12 cellular contexts compared by ENCODE assay signal in the genomic region with DNA sequence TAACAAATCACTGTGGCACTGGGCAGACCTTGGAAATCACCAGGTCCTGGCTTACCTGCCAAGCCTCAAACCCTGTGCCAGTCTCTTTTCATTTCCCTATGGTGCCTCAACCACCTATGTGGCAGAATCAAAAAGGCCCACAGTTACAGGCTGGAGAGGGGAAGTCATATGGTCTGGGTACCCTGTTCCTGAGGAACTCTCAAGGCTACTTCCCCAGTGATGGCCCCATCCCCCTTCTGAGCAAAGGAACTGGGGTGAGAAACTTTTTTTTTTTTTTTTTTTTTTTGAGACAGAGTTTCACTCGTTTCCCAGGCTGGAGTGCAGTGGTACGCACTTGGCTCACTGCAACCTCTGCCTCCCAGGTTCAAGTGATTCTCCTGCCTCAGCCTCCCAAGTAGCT.
DNase-seq lines count a peak whose midpoint lies in the region; ATAC-seq and TF ChIP-seq lines count a peak whose summit lies in the region.
"Had no signal": no experiment of that assay in that cellular context is flagged by ENCODE, and none has a peak within 500 bp of the region (broad histone marks: within the 10 kb centered on the region; RNA-seq: fewer than 3 reads in every experiment).

No MANE protein-coding gene starts in this region.

- whole genome bisulfite sequencing in neuronal stem cell (ENCODE audit: extremely low coverage in 2 of 2, insufficient read length in 2 of 2, insufficient replicate concordance in 1 of 2), 2 donors, result no CpG with 5 or more reads among the region's 2 CpGs

- no peak overlapping the region for H3K4ac ChIP-seq in neuronal stem cell (ENCODE audit: low read length)

- no peak overlapping the region for H2BK120ac ChIP-seq in neuronal stem cell (ENCODE audit: low read depth, low read length)

- H4K91ac ChIP-seq in neuronal stem cell (ENCODE audit: low read depth, low read length, poor library complexity), result no peak overlapping the region

- H3K27ac ChIP-seq in AG04450 (ENCODE audit: low read depth, low read length), result peak overlapping the region; percentile 31
- no peak overlapping the region for H3K27ac ChIP-seq in neuronal stem cell (replicated peaks; ENCODE audit: low read length)

- no peaks in the 10 kb centered on the region for H3K27me3 ChIP-seq in AG04450 (ENCODE audit: control insufficient read depth, insufficient read depth, low read length)
- no peaks in the 10 kb centered on the region for H3K27me3 ChIP-seq in neuronal stem cell (ENCODE audit: control insufficient read depth in 3 of 3, insufficient read depth in 3 of 3, low read depth in 1 of 3, low read length in 3 of 3)

- no peak overlapping the region for H2BK15ac ChIP-seq in neuronal stem cell (ENCODE audit: low read length)

- DNase-seq in AG04450 (ENCODE audit: low read depth, low spot score) (no peak), MV-4-11 (lab: John Stamatoyannopoulos, UW) (peak; percentile 47), Right ventricle myocardium superior (no peak), pons (ENCODE audit: low spot score) (peak; percentile 73), RKO (ENCODE audit: low spot score) (no peak), amniotic stem cell (lab: John Stamatoyannopoulos, UW) (no peak), neuronal stem cell (ENCODE audit: low spot score) (no peak)
- DNase-seq: activated CD4-positive, alpha-beta T cell treated with anti-CD3 and anti-CD28 coated beads for 1 hour; activated effector memory CD4-positive, alpha-beta T cell treated with anti-CD3 and anti-CD28 coated beads, Interleukin-2, amount 50 U/mL, for 16 hours; NCI-H2171; SHP77 treated with DMSO at 0.1 percent for 48 hours had no signal

- peaks cover 40 to 96% of the 10 kb centered on the region in 2 donors for H3K36me3 ChIP-seq in neuronal stem cell (replicated peaks in 1 of 2; ENCODE audit: control insufficient read depth in 2 of 2, insufficient read depth in 2 of 2, low read length in 2 of 2)

- no peak overlapping the region for H3K14ac ChIP-seq in neuronal stem cell (ENCODE audit: low read length)

- no peak overlapping the region for H3K9ac ChIP-seq in neuronal stem cell (ENCODE audit: low read depth, low read length, poor library complexity)

- no peak overlapping the region for H2BK12ac ChIP-seq in neuronal stem cell (ENCODE audit: low read length)

- no peak for TF ChIP-seq CTCF in AG04450 (IDR thresholded peaks at IDR 0.05; ENCODE audit: low read depth, low read length)

- no peak overlapping the region for H3K18ac ChIP-seq in neuronal stem cell (ENCODE audit: low read length)

- POLR2A ChIA-PET in AG04450 (lab: Yijun Ruan, JAX), result interaction anchor here (0.7 kb wide), 3 partner anchors 9 to 304 kb away, joined by 5 to 12 read pairs (median 9); partner anchors contain the start of gene TRIP4

- no peak overlapping the region for H2AK5ac ChIP-seq in neuronal stem cell (ENCODE audit: low read depth, low read length)

- H3K4me3 ChIP-seq in AG04450 (ENCODE audit: low read depth, low read length) (no peak overlapping the region), neuronal stem cell (ENCODE audit: low read length in 2 of 2) (no peak overlapping the region)

- H2BK5ac ChIP-seq in neuronal stem cell (ENCODE audit: low read length), result no peak overlapping the region

- no peak overlapping the region for H4K8ac ChIP-seq in neuronal stem cell (ENCODE audit: low read depth, low read length)

- H3K4me1 ChIP-seq in neuronal stem cell (ENCODE audit: control insufficient read depth in 2 of 2, insufficient read depth in 1 of 2, low read depth in 1 of 2, low read length in 2 of 2), result peaks cover 0 to 4% of the 10 kb centered on the region in 2 donors

- CTCF ChIA-PET in AG04450 (lab: Charles Lee), result interaction anchor here (1.3 to 10.5 kb wide), 2 partner anchors 36 to 37 kb away, joined by 6 to 201 read pairs; no protein-coding TSS in a partner anchor

- no peak overlapping the region for H2AFZ ChIP-seq in neuronal stem cell (ENCODE audit: low read length)

- intact Hi-C loops in Right ventricle myocardium superior (cut with DNase I), result no loop called here

- no peaks in the 10 kb centered on the region for H3K9me3 ChIP-seq in AG04450 (ENCODE audit: control insufficient read depth, insufficient read depth, low read length)
- H3K9me3 ChIP-seq in neuronal stem cell (replicated peaks in 1 of 2; ENCODE audit: control insufficient read depth in 2 of 2, insufficient read depth in 1 of 2, low read depth in 1 of 2, low read length in 2 of 2), result no peaks in the 10 kb centered on the region

- peaks cover 11% of the 10 kb centered on the region for H3K79me1 ChIP-seq in neuronal stem cell (ENCODE audit: low read depth, low read length)

- no peak overlapping the region for H3K23ac ChIP-seq in neuronal stem cell (ENCODE audit: low read depth, low read length, poor library complexity)

- ATAC-seq in Right ventricle myocardium superior (ENCODE audit: poor library complexity) (peak; percentile 26), GM21786 (IDR thresholded peaks at IDR 0.05; ENCODE audit: unreplicated experiment) (no peak)

- no peak overlapping the region for H3K4me2 ChIP-seq in neuronal stem cell (ENCODE audit: insufficient read depth, low read length, poor library complexity, severe bottlenecking)

Comparison
In these comparisons a context has a peak if more than half of its experiments do, and no peak if none do; other contexts are left out.
1. DNase-seq: peak in MV-4-11 (single experiment) and pons (single experiment); none in AG04450 (single experiment), Right ventricle myocardium superior (single experiment), RKO (single experiment), amniotic stem cell (single experiment) and neuronal stem cell (single experiment).